In the genomic region with DNA sequence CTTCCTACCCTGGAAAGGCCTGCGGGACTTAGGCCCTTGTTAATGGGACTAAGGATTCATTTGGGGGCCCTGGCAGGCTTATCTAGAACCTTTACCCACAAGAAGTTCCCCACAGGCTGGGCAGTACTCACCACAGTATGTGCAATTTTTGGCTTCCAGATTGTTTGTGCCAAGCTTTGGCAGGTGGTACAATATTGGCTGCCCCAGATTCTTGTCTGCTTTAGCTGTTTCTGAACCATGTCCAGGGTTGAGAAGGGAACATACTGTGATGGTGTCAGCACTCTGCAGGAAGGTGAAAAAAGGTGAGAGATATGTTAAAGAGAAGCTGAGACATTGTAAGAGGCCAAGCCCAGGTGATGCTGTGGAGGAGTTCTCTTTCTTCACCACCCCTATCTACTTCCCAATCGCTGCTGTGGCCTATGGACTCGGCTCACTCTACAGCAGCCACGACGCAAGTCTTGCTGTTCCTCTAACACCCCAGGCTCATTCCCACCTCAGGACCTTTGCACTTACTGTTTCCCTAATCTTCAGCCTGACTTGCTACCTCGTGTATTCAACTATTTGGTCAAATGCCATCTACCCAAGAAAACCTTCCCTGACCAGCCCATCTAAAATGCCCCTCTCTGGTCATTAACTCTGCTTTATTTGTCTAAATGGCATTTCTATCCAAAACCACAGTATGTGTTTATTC, we compare ENCODE assay signal across 10 cellular contexts.
"Had no signal": no experiment of that assay in that cellular context is flagged by ENCODE, and none has a peak within 500 bp of the region (broad histone marks: within the 10 kb centered on the region; RNA-seq: fewer than 3 reads in every experiment).

No MANE protein-coding gene starts in this region.

- H3K9me3 ChIP-seq: adrenal gland, body of pancreas, heart right ventricle, neutrophil, ovary, psoas muscle, stomach, suprapubic skin, tibial artery, upper lobe of right lung had no signal

- H3K36me3 ChIP-seq: adrenal gland, neutrophil, ovary, upper lobe of right lung had no signal

- H3K4me3 ChIP-seq: adrenal gland, body of pancreas, heart right ventricle, ovary, psoas muscle, stomach, suprapubic skin, tibial artery, upper lobe of right lung had no signal

- H3K27ac ChIP-seq: adrenal gland, body of pancreas, heart right ventricle, neutrophil, ovary, psoas muscle, stomach, suprapubic skin, tibial artery, upper lobe of right lung had no signal

- H3K4me1 ChIP-seq: adrenal gland, body of pancreas, psoas muscle, stomach, suprapubic skin, tibial artery, upper lobe of right lung had no signal

- H3K27me3 ChIP-seq: adrenal gland, body of pancreas, heart right ventricle, neutrophil, ovary, stomach, suprapubic skin, tibial artery, upper lobe of right lung had no signal
